In the genomic region with DNA sequence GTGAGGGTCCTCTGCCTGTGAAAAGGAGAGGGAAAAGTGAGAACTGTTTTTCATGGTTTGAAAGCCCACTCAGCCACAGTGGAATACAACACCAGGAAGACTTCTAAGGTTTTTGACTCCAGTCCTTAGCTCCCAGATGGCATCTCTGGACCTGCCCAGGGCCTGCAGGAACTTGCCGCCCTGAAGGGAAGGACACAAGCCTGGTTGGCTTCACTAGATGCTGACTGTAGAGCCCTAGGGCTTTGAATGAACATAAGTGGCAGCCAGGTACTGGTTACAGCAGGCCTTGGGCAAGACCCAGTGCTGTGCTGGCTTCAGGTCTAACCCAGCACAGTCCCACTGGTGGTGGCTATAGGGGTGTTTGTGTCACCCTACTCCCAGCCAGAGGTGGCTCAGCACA, we compare ENCODE assay signal across 33 cellular contexts. TPM values are rescaled to one million over a fixed set of nuclear protein-coding genes. Genes with fewer than 3 reads are reported as not detected.
"Had no signal": no experiment of that assay in that cellular context is flagged by ENCODE, and none has a peak within 500 bp of the region (broad histone marks: within the 10 kb centered on the region; RNA-seq: fewer than 3 reads in every experiment).

No MANE protein-coding gene starts in this region.

- H3K4me1 ChIP-seq: ascending aorta had no signal

- ATAC-seq: Panc1, Right ventricle myocardium inferior had no signal

- H3K36me3 ChIP-seq: ascending aorta, MG63, WERI-Rb-1 had no signal

- H3K27me3 ChIP-seq: ascending aorta had no signal

- H3K27ac ChIP-seq: ascending aorta, WERI-Rb-1 had no signal

- DNase-seq: activated CD4-positive, alpha-beta memory T cell treated with anti-CD3 and anti-CD28 coated beads, Interleukin-2, amount 10 ng/mL, durations not matched to agents 7 days and 5 days; activated CD4-positive, alpha-beta T cell treated with anti-CD3 and anti-CD28 coated beads for 1 hour; activated CD4-positive, alpha-beta T cell treated with anti-CD3 and anti-CD28 coated beads for 48 hours; activated CD4-positive, CD25-positive, alpha-beta regulatory T cell; activated gamma-delta T cell; activated naive CD4-positive, alpha-beta T cell treated with Interleukin-2 at 50 U/mL for 16 hours; activated naive CD8-positive, alpha-beta T cell treated with anti-CD3 and anti-CD28 coated beads, Interleukin-2, amount 10 ng/mL, durations not matched to agents 7 days and 5 days; activated T-cell treated with anti-CD3 and anti-CD28 coated beads, Interleukin-2, amount 50 U/mL, for 24 hours; amygdala; Karpas-422; KBM-7; MG63; NCI-H1048; NCI-H1105 treated with DMSO at 0.1 percent for 48 hours; NCI-H1436; NCI-H1694; NCI-H1930; NCI-H345; NCI-H524 treated with DMSO at 0.1 percent for 48 hours; SIG-M5; SW 1271; T-helper 1 cell; T1000; WERI-Rb-1 had no signal

- H3K4me3 ChIP-seq: ascending aorta, MG63 had no signal

RNA-seq across cellular contexts. Expression of gene TMEM266, which starts 21.3 kb away (rescaled TPM):
- total RNA-seq: activated CD4-positive, alpha-beta memory T cell treated with anti-CD3 and anti-CD28 coated beads, Interleukin-2, amount 10 ng/mL, durations not matched to agents 7 days and 5 days; activated naive CD8-positive, alpha-beta T cell treated with anti-CD3 and anti-CD28 coated beads, Interleukin-2, amount 10 ng/mL, durations not matched to agents 7 days and 5 days; activated T-helper 2 cell treated with anti-CD3 and anti-CD28 coated beads, Interferon-gamma antibody, Interleukin-2, Interleukin-4, amounts not matched to agents 10 μg/mL and 5 μg/mL and 100 μg/mL, durations not matched to agents 14 hours and 24 hours and 36 hours; ascending aorta; NCI-H460; Right ventricle myocardium inferior; RPMI7951; T-helper 2 cell treated with Interferon-gamma antibody and Interleukin-4, amounts not matched to agents 100 ng/mL and 5 ng/mL, for 36 hours had no signal

RNA-seq across cellular contexts. Expression of gene NRG4, which starts 26.3 kb away (rescaled TPM):
- total RNA-seq: activated CD4-positive, alpha-beta memory T cell treated with anti-CD3 and anti-CD28 coated beads, Interleukin-2, amount 10 ng/mL, durations not matched to agents 7 days and 5 days; activated CD8-positive, alpha-beta memory T cell treated with anti-CD3 and anti-CD28 coated beads for 36 hours; activated naive CD8-positive, alpha-beta T cell treated with anti-CD3 and anti-CD28 coated beads, Interleukin-2, amount 10 ng/mL, durations not matched to agents 7 days and 5 days; activated T-helper 2 cell treated with anti-CD3 and anti-CD28 coated beads, Interferon-gamma antibody, Interleukin-2, Interleukin-4, amounts not matched to agents 10 μg/mL and 5 μg/mL and 100 μg/mL, durations not matched to agents 14 hours and 24 hours and 36 hours; ascending aorta; Right ventricle myocardium inferior; RPMI7951; T-helper 2 cell treated with Interferon-gamma antibody and Interleukin-4, amounts not matched to agents 100 ng/mL and 5 ng/mL, for 36 hours had no signal
- polyA plus RNA-seq: IgD-negative memory B cell had no signal
